16 cellular contexts compared by ENCODE assay signal in genomic region chr1:62954758-62955157, GRCh38.
"Had no signal": no experiment of that assay in that cellular context is flagged by ENCODE, and none has a peak within 500 bp of the region (broad histone marks: within the 10 kb centered on the region; RNA-seq: fewer than 3 reads in every experiment).

No MANE protein-coding gene starts in this region.

- H3K36me3 ChIP-seq: esophagus squamous epithelium, ovary, right atrium auricular region had no signal

- H3K27ac ChIP-seq: esophagus squamous epithelium, foreskin keratinocyte, ovary, right atrium auricular region had no signal

- H3K9me3 ChIP-seq: esophagus squamous epithelium, ovary, right atrium auricular region had no signal

- DNase-seq: esophagus squamous epithelium; foreskin keratinocyte; head of caudate nucleus; hippocampal formation; kidney glomerular epithelial cell; mesendoderm; naive thymus-derived CD4-positive, alpha-beta T cell; nucleus accumbens; ovary; stimulated activated CD4-positive, alpha-beta T cell treated with anti-CD3 and anti-CD28 coated beads, Interleukin-2, amount 100 ng/mL, for 48 hours; stimulated activated naive CD4-positive, alpha-beta T cell treated with Interleukin-2 at 50 U/mL for 16 hours; trophoblast cell had no signal

- FAIRE-seq: colon, islet of Langerhans had no signal

- H3K4me3 ChIP-seq: esophagus squamous epithelium, ovary, right atrium auricular region, smooth muscle cell had no signal

- H3K4me2 ChIP-seq: smooth muscle cell had no signal

- H3K4me1 ChIP-seq: esophagus squamous epithelium, foreskin keratinocyte, right atrium auricular region had no signal

- H3K27me3 ChIP-seq: ovary, right atrium auricular region had no signal

- ATAC-seq: foreskin keratinocyte; naive thymus-derived CD4-positive, alpha-beta T cell had no signal
